In the genomic region with DNA sequence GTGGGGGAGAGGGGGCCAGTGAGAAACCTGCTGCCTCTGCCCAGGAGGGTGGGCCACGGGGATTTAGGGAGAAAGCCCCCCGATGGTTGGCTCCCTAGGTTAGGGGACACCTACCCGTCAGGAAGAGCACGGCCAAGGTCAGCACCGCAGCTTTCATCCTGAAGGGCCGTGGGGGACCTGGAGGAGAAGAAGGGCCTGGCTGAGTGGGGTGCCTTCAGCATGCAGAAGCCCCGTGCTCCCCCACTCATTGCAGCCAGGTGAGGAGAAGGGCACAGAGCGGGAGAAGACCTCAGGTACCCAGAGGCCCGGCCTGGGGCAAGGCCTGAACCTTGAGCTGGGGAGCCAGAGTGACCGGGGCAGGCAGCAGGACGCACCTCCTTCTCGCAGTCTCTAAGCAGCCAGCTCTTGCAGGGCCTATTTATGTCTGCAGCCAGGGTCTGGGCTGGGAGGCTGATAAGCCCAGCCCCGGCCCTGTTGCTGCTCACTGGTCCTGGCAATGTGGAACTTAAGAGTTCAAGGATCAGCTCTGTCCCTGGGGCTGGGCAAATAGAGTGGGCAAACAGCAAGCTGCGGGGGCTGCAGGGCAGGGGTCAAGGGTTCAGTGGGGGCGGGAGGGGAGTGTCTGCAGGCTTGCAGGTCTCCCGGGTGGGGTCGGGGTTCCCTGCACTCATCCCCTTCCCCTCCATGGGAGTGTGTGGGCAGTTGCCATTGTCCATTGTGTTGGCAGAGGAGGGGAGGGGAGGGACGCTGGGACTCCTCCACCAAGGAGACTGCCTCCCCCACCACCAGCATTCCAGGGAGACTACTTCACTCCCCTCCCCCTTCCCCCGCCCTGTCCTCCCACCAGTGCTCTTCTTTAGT, we compare ENCODE assay signal across 1 cellular context.
TF ChIP-seq lines count a peak whose summit lies in the region.

A gene (minus strand): TSS at position 392 of the 861 bp plus-strand sequence. CDS start 235 bp downstream, at position 157.

TF ChIP-seq in HepG2, 621 proteins besides CTCF, POLR2A, EP300 and RAD21 (continues in another document):
- no peak for TF ChIP-seq ARNT (IDR thresholded peaks at IDR 0.05)
- no peak; the same call in 1 of the 2 replicates for TF ChIP-seq ZNF225 (CRISPR knock-in tag; IDR thresholded peaks at IDR 0.05)
- TF ChIP-seq KAT8 (CRISPR knock-in tag; IDR thresholded peaks at IDR 0.05): peak; percentile 60; the same call in 1 of the 2 replicates
- TF ChIP-seq ZNF256 (CRISPR knock-in tag; conservative IDR thresholded peaks at IDR 0.05): peak; percentile 66; the same call in 1 of the 2 replicates
- TF ChIP-seq, protein P1, sequence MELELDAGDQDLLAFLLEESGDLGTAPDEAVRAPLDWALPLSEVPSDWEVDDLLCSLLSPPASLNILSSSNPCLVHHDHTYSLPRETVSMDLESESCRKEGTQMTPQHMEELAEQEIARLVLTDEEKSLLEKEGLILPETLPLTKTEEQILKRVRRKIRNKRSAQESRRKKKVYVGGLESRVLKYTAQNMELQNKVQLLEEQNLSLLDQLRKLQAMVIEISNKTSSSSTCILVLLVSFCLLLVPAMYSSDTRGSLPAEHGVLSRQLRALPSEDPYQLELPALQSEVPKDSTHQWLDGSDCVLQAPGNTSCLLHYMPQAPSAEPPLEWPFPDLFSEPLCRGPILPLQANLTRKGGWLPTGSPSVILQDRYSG (CRISPR knock-in tag; IDR thresholded peaks at IDR 0.05): peak; percentile 80; the same call in 1 of the 2 replicates
- no peak for TF ChIP-seq ZNF24 (IDR thresholded peaks at IDR 0.05)
- peak; percentile 87 for TF ChIP-seq HMG20A (CRISPR knock-in tag; IDR thresholded peaks at IDR 0.05; ENCODE audit: borderline replicate concordance)
- TF ChIP-seq NONO (IDR thresholded peaks at IDR 0.05): no peak
- peak; percentile 93 for TF ChIP-seq NONO (CRISPR knock-in tag; conservative IDR thresholded peaks at IDR 0.05)
- TF ChIP-seq ZKSCAN1 (IDR thresholded peaks at IDR 0.05; ENCODE audit: low read length): peak; percentile 31; the same call in 1 of the 2 replicates
- no peak for TF ChIP-seq ZNF562 (CRISPR knock-in tag; IDR thresholded peaks at IDR 0.05; ENCODE audit: borderline replicate concordance)
- TF ChIP-seq, protein P2, sequence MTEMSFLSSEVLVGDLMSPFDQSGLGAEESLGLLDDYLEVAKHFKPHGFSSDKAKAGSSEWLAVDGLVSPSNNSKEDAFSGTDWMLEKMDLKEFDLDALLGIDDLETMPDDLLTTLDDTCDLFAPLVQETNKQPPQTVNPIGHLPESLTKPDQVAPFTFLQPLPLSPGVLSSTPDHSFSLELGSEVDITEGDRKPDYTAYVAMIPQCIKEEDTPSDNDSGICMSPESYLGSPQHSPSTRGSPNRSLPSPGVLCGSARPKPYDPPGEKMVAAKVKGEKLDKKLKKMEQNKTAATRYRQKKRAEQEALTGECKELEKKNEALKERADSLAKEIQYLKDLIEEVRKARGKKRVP (CRISPR knock-in tag; IDR thresholded peaks at IDR 0.05): peak in 1 of 2 experiments; percentile 43; a peak in 1 of 4 replicates
- no peak for TF ChIP-seq ZNF572 (CRISPR knock-in tag; IDR thresholded peaks at IDR 0.05)
- no peak for TF ChIP-seq KMT2A (CRISPR knock-in tag; IDR thresholded peaks at IDR 0.05)
- TF ChIP-seq, protein P3, sequence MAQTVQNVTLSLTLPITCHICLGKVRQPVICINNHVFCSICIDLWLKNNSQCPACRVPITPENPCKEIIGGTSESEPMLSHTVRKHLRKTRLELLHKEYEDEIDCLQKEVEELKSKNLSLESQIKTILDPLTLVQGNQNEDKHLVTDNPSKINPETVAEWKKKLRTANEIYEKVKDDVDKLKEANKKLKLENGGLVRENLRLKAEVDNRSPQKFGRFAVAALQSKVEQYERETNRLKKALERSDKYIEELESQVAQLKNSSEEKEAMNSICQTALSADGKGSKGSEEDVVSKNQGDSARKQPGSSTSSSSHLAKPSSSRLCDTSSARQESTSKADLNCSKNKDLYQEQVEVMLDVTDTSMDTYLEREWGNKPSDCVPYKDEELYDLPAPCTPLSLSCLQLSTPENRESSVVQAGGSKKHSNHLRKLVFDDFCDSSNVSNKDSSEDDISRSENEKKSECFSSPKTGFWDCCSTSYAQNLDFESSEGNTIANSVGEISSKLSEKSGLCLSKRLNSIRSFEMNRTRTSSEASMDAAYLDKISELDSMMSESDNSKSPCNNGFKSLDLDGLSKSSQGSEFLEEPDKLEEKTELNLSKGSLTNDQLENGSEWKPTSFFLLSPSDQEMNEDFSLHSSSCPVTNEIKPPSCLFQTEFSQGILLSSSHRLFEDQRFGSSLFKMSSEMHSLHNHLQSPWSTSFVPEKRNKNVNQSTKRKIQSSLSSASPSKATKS (CRISPR knock-in tag; IDR thresholded peaks at IDR 0.05): no peak
- TF ChIP-seq KLF9 (CRISPR knock-in tag; IDR thresholded peaks at IDR 0.05; ENCODE audit: low read depth): no peak
- peak; percentile 24; the same call in 1 of the 2 replicates for TF ChIP-seq SIN3A (IDR thresholded peaks at IDR 0.05; ENCODE audit: borderline replicate concordance, low read depth, low read length)
- 0 out of 2 replicates have a peak, but pooled peaks have one; percentile 73 for TF ChIP-seq ZC3H13 (CRISPR knock-in tag; IDR thresholded peaks at IDR 0.05)
- TF ChIP-seq ZNF230 (CRISPR knock-in tag; IDR thresholded peaks at IDR 0.05): peak; percentile 75
- TF ChIP-seq SOX6 (IDR thresholded peaks at IDR 0.05): no peak
- peak; percentile 97 for TF ChIP-seq SOX6 (CRISPR knock-in tag; IDR thresholded peaks at IDR 0.05)
- TF ChIP-seq, protein P4, sequence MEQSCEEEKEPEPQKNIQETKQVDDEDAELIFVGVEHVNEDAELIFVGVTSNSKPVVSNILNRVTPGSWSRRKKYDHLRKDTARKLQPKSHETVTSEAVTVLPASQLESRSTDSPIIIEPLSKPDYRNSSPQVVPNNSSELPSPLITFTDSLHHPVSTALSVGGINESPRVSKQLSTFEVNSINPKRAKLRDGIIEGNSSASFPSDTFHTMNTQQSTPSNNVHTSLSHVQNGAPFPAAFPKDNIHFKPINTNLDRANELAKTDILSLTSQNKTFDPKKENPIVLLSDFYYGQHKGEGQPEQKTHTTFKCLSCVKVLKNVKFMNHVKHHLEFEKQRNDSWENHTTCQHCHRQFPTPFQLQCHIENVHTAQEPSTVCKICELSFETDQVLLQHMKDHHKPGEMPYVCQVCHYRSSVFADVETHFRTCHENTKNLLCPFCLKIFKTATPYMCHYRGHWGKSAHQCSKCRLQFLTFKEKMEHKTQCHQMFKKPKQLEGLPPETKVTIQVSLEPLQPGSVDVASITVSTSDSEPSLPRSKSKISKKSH (CRISPR knock-in tag; IDR thresholded peaks at IDR 0.05; ENCODE audit: borderline replicate concordance): no peak
- TF ChIP-seq NFE2L2 (IDR thresholded peaks at IDR 0.05; ENCODE audit: low read length): no peak
- TF ChIP-seq, protein P5, sequence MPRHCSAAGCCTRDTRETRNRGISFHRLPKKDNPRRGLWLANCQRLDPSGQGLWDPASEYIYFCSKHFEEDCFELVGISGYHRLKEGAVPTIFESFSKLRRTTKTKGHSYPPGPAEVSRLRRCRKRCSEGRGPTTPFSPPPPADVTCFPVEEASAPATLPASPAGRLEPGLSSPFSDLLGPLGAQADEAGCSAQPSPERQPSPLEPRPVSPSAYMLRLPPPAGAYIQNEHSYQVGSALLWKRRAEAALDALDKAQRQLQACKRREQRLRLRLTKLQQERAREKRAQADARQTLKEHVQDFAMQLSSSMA (CRISPR knock-in tag; IDR thresholded peaks at IDR 0.05): 0 out of 2 replicates have a peak, but pooled peaks have one; percentile 42
- TF ChIP-seq, protein P6, sequence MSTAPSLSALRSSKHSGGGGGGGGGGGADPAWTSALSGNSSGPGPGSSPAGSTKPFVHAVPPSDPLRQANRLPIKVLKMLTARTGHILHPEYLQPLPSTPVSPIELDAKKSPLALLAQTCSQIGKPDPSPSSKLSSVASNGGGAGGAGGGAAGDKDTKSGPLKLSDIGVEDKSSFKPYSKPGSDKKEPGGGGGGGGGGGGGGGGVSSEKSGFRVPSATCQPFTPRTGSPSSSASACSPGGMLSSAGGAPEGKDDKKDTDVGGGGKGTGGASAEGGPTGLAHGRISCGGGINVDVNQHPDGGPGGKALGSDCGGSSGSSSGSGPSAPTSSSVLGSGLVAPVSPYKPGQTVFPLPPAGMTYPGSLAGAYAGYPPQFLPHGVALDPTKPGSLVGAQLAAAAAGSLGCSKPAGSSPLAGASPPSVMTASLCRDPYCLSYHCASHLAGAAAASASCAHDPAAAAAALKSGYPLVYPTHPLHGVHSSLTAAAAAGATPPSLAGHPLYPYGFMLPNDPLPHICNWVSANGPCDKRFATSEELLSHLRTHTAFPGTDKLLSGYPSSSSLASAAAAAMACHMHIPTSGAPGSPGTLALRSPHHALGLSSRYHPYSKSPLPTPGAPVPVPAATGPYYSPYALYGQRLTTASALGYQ (CRISPR knock-in tag; IDR thresholded peaks at IDR 0.05): peak; percentile 66; the same call in 1 of the 2 replicates
- peak; percentile 80; the same call in 1 of the 2 replicates for TF ChIP-seq ZNF124 (CRISPR knock-in tag; IDR thresholded peaks at IDR 0.05)
- 0 out of 2 replicates have a peak, but pooled peaks have one; percentile 20 for TF ChIP-seq KLF13 (CRISPR knock-in tag; IDR thresholded peaks at IDR 0.05)
- no peak for TF ChIP-seq ZNF577 (CRISPR knock-in tag; IDR thresholded peaks at IDR 0.05; ENCODE audit: borderline replicate concordance, low read depth)
- TF ChIP-seq, protein P7, sequence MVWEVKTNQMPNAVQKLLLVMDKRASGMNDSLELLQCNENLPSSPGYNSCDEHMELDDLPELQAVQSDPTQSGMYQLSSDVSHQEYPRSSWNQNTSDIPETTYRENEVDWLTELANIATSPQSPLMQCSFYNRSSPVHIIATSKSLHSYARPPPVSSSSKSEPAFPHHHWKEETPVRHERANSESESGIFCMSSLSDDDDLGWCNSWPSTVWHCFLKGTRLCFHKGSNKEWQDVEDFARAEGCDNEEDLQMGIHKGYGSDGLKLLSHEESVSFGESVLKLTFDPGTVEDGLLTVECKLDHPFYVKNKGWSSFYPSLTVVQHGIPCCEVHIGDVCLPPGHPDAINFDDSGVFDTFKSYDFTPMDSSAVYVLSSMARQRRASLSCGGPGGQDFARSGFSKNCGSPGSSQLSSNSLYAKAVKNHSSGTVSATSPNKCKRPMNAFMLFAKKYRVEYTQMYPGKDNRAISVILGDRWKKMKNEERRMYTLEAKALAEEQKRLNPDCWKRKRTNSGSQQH (CRISPR knock-in tag; IDR thresholded peaks at IDR 0.05; ENCODE audit: low read depth): peak; percentile 68; the same call in 1 of the 2 replicates
- TF ChIP-seq, protein P8, sequence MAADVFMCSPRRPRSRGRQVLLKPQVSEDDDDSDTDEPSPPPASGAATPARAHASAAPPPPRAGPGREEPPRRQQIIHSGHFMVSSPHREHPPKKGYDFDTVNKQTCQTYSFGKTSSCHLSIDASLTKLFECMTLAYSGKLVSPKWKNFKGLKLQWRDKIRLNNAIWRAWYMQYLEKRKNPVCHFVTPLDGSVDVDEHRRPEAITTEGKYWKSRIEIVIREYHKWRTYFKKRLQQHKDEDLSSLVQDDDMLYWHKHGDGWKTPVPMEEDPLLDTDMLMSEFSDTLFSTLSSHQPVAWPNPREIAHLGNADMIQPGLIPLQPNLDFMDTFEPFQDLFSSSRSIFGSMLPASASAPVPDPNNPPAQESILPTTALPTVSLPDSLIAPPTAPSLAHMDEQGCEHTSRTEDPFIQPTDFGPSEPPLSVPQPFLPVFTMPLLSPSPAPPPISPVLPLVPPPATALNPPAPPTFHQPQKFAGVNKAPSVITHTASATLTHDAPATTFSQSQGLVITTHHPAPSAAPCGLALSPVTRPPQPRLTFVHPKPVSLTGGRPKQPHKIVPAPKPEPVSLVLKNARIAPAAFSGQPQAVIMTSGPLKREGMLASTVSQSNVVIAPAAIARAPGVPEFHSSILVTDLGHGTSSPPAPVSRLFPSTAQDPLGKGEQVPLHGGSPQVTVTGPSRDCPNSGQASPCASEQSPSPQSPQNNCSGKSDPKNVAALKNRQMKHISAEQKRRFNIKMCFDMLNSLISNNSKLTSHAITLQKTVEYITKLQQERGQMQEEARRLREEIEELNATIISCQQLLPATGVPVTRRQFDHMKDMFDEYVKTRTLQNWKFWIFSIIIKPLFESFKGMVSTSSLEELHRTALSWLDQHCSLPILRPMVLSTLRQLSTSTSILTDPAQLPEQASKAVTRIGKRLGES (CRISPR knock-in tag; IDR thresholded peaks at IDR 0.05; ENCODE audit: borderline replicate concordance): peak; percentile 65; the same call in 1 of the 2 replicates
- TF ChIP-seq ZNF205 (CRISPR knock-in tag; IDR thresholded peaks at IDR 0.05): peak; percentile 70; the same call in 1 of the 2 replicates
- TF ChIP-seq, protein P9, sequence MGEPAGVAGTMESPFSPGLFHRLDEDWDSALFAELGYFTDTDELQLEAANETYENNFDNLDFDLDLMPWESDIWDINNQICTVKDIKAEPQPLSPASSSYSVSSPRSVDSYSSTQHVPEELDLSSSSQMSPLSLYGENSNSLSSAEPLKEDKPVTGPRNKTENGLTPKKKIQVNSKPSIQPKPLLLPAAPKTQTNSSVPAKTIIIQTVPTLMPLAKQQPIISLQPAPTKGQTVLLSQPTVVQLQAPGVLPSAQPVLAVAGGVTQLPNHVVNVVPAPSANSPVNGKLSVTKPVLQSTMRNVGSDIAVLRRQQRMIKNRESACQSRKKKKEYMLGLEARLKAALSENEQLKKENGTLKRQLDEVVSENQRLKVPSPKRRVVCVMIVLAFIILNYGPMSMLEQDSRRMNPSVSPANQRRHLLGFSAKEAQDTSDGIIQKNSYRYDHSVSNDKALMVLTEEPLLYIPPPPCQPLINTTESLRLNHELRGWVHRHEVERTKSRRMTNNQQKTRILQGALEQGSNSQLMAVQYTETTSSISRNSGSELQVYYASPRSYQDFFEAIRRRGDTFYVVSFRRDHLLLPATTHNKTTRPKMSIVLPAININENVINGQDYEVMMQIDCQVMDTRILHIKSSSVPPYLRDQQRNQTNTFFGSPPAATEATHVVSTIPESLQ (CRISPR knock-in tag; conservative IDR thresholded peaks at IDR 0.05): 0 out of 2 replicates have a peak, but pooled peaks have one; percentile 37
- TF ChIP-seq HNRNPK (IDR thresholded peaks at IDR 0.05; ENCODE audit: low read depth, low read length, poor library complexity, severe bottlenecking): peak; percentile 16
- 0 out of 2 replicates have a peak, but pooled peaks have one; percentile 79 for TF ChIP-seq KLF15 (CRISPR knock-in tag; IDR thresholded peaks at IDR 0.05; ENCODE audit: borderline replicate concordance)
- TF ChIP-seq PITX1 (CRISPR knock-in tag; IDR thresholded peaks at IDR 0.05): peak; percentile 91
- no peak for TF ChIP-seq HCFC1 (IDR thresholded peaks at IDR 0.05; ENCODE audit: low read depth, low read length)
- peak; percentile 94 for TF ChIP-seq CBX1 (IDR thresholded peaks at IDR 0.05; ENCODE audit: low read depth)
- TF ChIP-seq POLR2AphosphoS2 (IDR thresholded peaks at IDR 0.05; ENCODE audit: low read depth, low read length): peak; percentile 83; the same call in 1 of the 2 replicates
- peak; percentile 78 for TF ChIP-seq ZSCAN21 (CRISPR knock-in tag; IDR thresholded peaks at IDR 0.05; ENCODE audit: borderline replicate concordance)
- TF ChIP-seq ZSCAN9 (CRISPR knock-in tag; IDR thresholded peaks at IDR 0.05; ENCODE audit: borderline replicate concordance): 0 out of 2 replicates have a peak, but pooled peaks have one; percentile 22
- TF ChIP-seq, protein P10, sequence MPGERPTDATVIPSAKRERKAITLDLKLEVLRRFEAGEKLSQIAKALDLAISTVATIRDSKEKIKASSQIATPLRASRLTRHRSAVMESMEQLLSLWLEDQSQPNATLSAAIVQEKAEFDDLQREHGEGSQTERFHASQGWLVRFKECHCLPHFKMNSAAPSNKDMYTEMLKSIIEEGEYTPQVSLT (CRISPR knock-in tag; IDR thresholded peaks at IDR 0.05; ENCODE audit: borderline replicate concordance, low read depth): no peak
- TF ChIP-seq, protein P11, sequence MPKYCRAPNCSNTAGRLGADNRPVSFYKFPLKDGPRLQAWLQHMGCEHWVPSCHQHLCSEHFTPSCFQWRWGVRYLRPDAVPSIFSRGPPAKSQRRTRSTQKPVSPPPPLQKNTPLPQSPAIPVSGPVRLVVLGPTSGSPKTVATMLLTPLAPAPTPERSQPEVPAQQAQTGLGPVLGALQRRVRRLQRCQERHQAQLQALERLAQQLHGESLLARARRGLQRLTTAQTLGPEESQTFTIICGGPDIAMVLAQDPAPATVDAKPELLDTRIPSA (CRISPR knock-in tag; IDR thresholded peaks at IDR 0.05; ENCODE audit: borderline replicate concordance): no peak; the same call in 1 of the 2 replicates
